In the genomic region with DNA sequence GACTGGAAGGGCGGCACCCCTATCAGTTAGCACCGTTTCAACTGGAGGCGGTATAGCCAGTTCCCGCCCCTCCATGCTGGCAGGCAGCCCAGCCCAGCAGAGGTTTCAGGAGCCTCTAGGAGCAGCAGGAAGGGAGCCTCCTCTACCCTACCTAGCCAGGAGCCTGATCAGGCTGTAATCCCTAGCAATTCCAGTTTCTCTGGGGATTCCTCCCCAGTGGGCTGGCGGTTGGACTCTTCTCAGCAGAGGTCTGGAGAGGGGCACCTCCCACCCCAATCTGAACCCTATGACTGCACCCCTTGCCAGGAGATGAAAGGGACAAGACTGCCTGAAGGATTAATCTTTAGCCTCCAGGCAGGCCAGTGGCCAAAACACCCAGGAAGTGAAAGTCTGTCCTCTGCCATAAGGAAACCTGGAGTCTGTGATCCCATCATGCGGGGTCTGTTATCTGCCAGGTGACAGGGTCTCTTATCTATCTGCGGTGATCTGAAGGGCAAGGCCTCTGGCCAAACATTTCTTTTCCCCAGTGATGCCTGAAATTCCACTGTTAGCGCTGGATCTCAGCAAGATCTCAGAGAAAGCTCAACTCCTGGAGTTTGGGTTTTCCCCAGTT, we compare ENCODE assay signal across 11 cellular contexts. TPM values are rescaled to one million over a fixed set of nuclear protein-coding genes. Genes with fewer than 3 reads are reported as not detected.
DNase-seq lines count a peak whose midpoint lies in the region; ATAC-seq, FAIRE-seq and TF ChIP-seq lines count a peak whose summit lies in the region.
"Had no signal": no experiment of that assay in that cellular context is flagged by ENCODE, and none has a peak within 500 bp of the region (broad histone marks: within the 10 kb centered on the region; RNA-seq: fewer than 3 reads in every experiment).

No MANE protein-coding gene starts in this region.

- POLR2A ChIA-PET in CD8-positive, alpha-beta T cell (lab: Charles Lee): no interaction called here

- no peak for ATAC-seq in GM21528 (IDR thresholded peaks at IDR 0.05; ENCODE audit: low FRiP score, unreplicated experiment)
- ATAC-seq in CD8-positive, alpha-beta T cell: no peak

- H3K27me3 Mint-ChIP-seq in astrocyte (ENCODE audit: low read depth, unreplicated experiment) (peaks cover 9% of the 10 kb centered on the region), mesothelial cell of epicardium (ENCODE audit: low read depth) (peaks cover 13% of the 10 kb centered on the region)
- peaks cover 20% of the 10 kb centered on the region for H3K27me3 Mint-ChIP-seq in CD8-positive, alpha-beta T cell (ENCODE audit: low read depth)

- H3K9ac ChIP-seq in astrocyte (ENCODE audit: low read length): no peak overlapping the region

- no peak overlapping the region for H2AFZ ChIP-seq in astrocyte (ENCODE audit: low read depth, low read length)

- H3K9me3 Mint-ChIP-seq in astrocyte (ENCODE audit: unreplicated experiment) (peaks cover 1% of the 10 kb centered on the region), mesothelial cell of epicardium (no peaks in the 10 kb centered on the region)
- H3K9me3 Mint-ChIP-seq in CD8-positive, alpha-beta T cell: no peaks in the 10 kb centered on the region

- H3K27ac Mint-ChIP-seq in astrocyte (ENCODE audit: unreplicated experiment) (peak overlapping the region; percentile 34), mesothelial cell of epicardium (peak overlapping the region; percentile 90)
- no peak overlapping the region for H3K27ac Mint-ChIP-seq in CD8-positive, alpha-beta T cell
- H3K27ac Mint-ChIP-seq: HFFc6 had no signal

- no peaks in the 10 kb centered on the region for H4K20me1 ChIP-seq in astrocyte (ENCODE audit: insufficient read depth, low read length)

- H3K79me2 ChIP-seq in astrocyte (ENCODE audit: insufficient read depth, low read length): no peaks in the 10 kb centered on the region

- H3K4me2 ChIP-seq in astrocyte (ENCODE audit: low read length): peak overlapping the region; percentile 11

- peaks cover 19% of the 10 kb centered on the region for H3K27me3 ChIP-seq in astrocyte (ENCODE audit: insufficient read depth, low read length)
- peaks cover 4% of the 10 kb centered on the region for H3K27me3 ChIP-seq in CD8-positive, alpha-beta T cell (ENCODE audit: insufficient read depth, low read length)

- TF ChIP-seq CTCF in astrocyte (IDR thresholded peaks at IDR 0.05; ENCODE audit: insufficient read depth, low read depth, low read length): no peak
- no peak for TF ChIP-seq CTCF in mesothelial cell of epicardium (IDR thresholded peaks at IDR 0.05; ENCODE audit: unreplicated experiment)
- TF ChIP-seq CTCF in CD8-positive, alpha-beta T cell (IDR thresholded peaks at IDR 0.05): no peak

- H3K4me1 Mint-ChIP-seq in astrocyte (ENCODE audit: low read depth, unreplicated experiment): peaks cover 8% of the 10 kb centered on the region
- H3K4me1 Mint-ChIP-seq in mesothelial cell of epicardium: peaks cover 20% of the 10 kb centered on the region
- H3K4me1 Mint-ChIP-seq in CD8-positive, alpha-beta T cell (ENCODE audit: low read depth): peaks cover 2% of the 10 kb centered on the region

- H3K36me3 Mint-ChIP-seq in astrocyte (ENCODE audit: low read depth, unreplicated experiment) (peaks cover 2% of the 10 kb centered on the region), mesothelial cell of epicardium (peaks cover 4% of the 10 kb centered on the region)
- no peaks in the 10 kb centered on the region for H3K36me3 Mint-ChIP-seq in CD8-positive, alpha-beta T cell

- H3K27ac ChIP-seq in astrocyte (ENCODE audit: low read depth, low read length): no peak overlapping the region
- no peak overlapping the region for H3K27ac ChIP-seq in CD8-positive, alpha-beta T cell (ENCODE audit: low read depth, low read length)

- no peaks in the 10 kb centered on the region for H3K9me3 ChIP-seq in astrocyte (ENCODE audit: insufficient read depth, low read depth, low read length)
- no peaks in the 10 kb centered on the region for H3K9me3 ChIP-seq in CD8-positive, alpha-beta T cell (ENCODE audit: low read length)

- FAIRE-seq in astrocyte (lab: Jason Lieb, UNC): no peak

- no peaks in the 10 kb centered on the region for H3K4me1 ChIP-seq in astrocyte (ENCODE audit: insufficient read depth, low read length)
- H3K4me1 ChIP-seq in CD8-positive, alpha-beta T cell (ENCODE audit: insufficient read depth, low read length): no peaks in the 10 kb centered on the region

- H3K36me3 ChIP-seq in astrocyte (ENCODE audit: insufficient read depth, low read length): no peaks in the 10 kb centered on the region
- no peaks in the 10 kb centered on the region for H3K36me3 ChIP-seq in CD8-positive, alpha-beta T cell (ENCODE audit: insufficient read depth, low read length)

- DNase-seq in DMS 273 (lab: John Stamatoyannopoulos, UW; ENCODE audit: unreplicated experiment) (peak; percentile 89), NCI-H1092 (lab: John Stamatoyannopoulos, UW) (peak; percentile 42), astrocyte (ENCODE audit: low read depth) (peak; percentile 20), mesothelial cell of epicardium (ENCODE audit: low spot score in 2 of 2, unreplicated experiment in 2 of 2) (peak; percentile 47 to 71), GM19240 (ENCODE audit: insufficient read length, low spot score) (no peak), NCI-H1930 (lab: John Stamatoyannopoulos, UW) (no peak)
- no peak for DNase-seq in CD8-positive, alpha-beta T cell
- DNase-seq: dermis blood vessel endothelial cell, HFFc6, MV-4-11 had no signal

- intact Hi-C loops in CD8-positive, alpha-beta T cell (cut with DNase I, micrococcal nuclease): no loop called here

- no peak overlapping the region for H3K4me3 ChIP-seq in astrocyte (ENCODE audit: insufficient read depth, low read depth, low read length)
- H3K4me3 ChIP-seq in CD8-positive, alpha-beta T cell (ENCODE audit: low read depth, low read length): no peak overlapping the region

- CTCF ChIA-PET in CD8-positive, alpha-beta T cell (lab: Charles Lee): no interaction called here

- H3K4me3 Mint-ChIP-seq in astrocyte (ENCODE audit: unreplicated experiment): no peak overlapping the region
- peak overlapping the region; percentile 10 for H3K4me3 Mint-ChIP-seq in mesothelial cell of epicardium
- H3K4me3 Mint-ChIP-seq in CD8-positive, alpha-beta T cell: no peak overlapping the region
- H3K4me3 Mint-ChIP-seq: HFFc6 had no signal

RNA-seq across cellular contexts. Expression of gene CDH1, which starts 4.9 kb away (rescaled TPM):
- total RNA-seq in astrocyte (10.7 and 23.8 TPM in 2 replicates), mesothelial cell of epicardium (214 to 236 TPM (median 219 TPM) in 3 replicates)
- under 1 TPM; 0.49 to 0.83 TPM for total RNA-seq in CD8-positive, alpha-beta T cell

Comparison
In these comparisons a context has a peak if more than half of its experiments do, and no peak if none do; other contexts are left out.
1. DNase-seq: peak in DMS 273 (single experiment), NCI-H1092 (single experiment), astrocyte (single experiment) and mesothelial cell of epicardium (2 of 2); none in GM19240 (single experiment), NCI-H1930 (0 of 2) and CD8-positive, alpha-beta T cell (0 of 7).